Comparison of ENCODE assay signal across 16 cellular contexts in the genomic region with DNA sequence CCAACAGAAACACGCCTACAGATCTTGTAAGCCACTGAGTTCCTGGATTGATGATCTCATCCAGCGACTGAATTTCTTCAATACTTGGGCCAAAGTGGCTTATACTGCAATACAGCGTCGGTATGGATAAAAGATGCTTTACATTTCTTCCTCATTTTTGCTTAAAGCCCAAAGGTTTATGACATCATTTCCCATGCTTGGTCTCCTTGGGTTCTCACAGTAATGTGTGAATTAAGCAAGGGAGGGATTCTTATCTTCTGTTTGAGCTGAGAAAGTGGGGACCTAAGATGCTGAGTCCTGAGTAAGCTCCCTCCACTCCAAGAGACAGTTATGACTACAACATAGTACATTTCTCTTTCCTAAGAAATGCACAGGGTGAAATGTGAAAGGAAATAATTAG. TPM values are rescaled to one million over a fixed set of nuclear protein-coding genes. Genes with fewer than 3 reads are reported as not detected.
DNase-seq lines count a peak whose midpoint lies in the region; ATAC-seq, FAIRE-seq and TF ChIP-seq lines count a peak whose summit lies in the region.
"Had no signal": no experiment of that assay in that cellular context is flagged by ENCODE, and none has a peak within 500 bp of the region (broad histone marks: within the 10 kb centered on the region; RNA-seq: fewer than 3 reads in every experiment).

No MANE protein-coding gene starts in this region.

- H3K23ac ChIP-seq in mesendoderm (ENCODE audit: low read length) = no peak overlapping the region

- no peak overlapping the region for H3K4ac ChIP-seq in mesendoderm (ENCODE audit: low read depth, low read length)

- H3K9me3 Mint-ChIP-seq in activated T-helper 2 cell treated with anti-CD3 and anti-CD28 coated beads, Interferon-gamma antibody, Interleukin-2, Interleukin-4, amounts not matched to agents 10 μg/mL and 5 μg/mL and 100 μg/mL, durations not matched to agents 14 hours and 24 hours and 36 hours = no peaks in the 10 kb centered on the region
- H3K9me3 Mint-ChIP-seq: CD8-positive, alpha-beta memory T cell had no signal

- no peak overlapping the region for H3K56ac ChIP-seq in mesendoderm (ENCODE audit: low read length)

- no peak overlapping the region for H2AK5ac ChIP-seq in mesendoderm (ENCODE audit: low read length)

- no TSS peak for BruUV-seq in K562 (replicated peaks; lab: Mats Ljungman, UMichigan)

- no peaks in the 10 kb centered on the region for H3K27me3 Mint-ChIP-seq in activated T-helper 2 cell treated with anti-CD3 and anti-CD28 coated beads, Interferon-gamma antibody, Interleukin-2, Interleukin-4, amounts not matched to agents 10 μg/mL and 5 μg/mL and 100 μg/mL, durations not matched to agents 14 hours and 24 hours and 36 hours (ENCODE audit: low read depth)

- no peak overlapping the region for H3K27ac Mint-ChIP-seq in activated T-helper 2 cell treated with anti-CD3 and anti-CD28 coated beads, Interferon-gamma antibody, Interleukin-2, Interleukin-4, amounts not matched to agents 10 μg/mL and 5 μg/mL and 100 μg/mL, durations not matched to agents 14 hours and 24 hours and 36 hours
- H3K27ac Mint-ChIP-seq: CD8-positive, alpha-beta memory T cell had no signal

- no peak overlapping the region for H3K18ac ChIP-seq in mesendoderm (ENCODE audit: low read length)

- no peaks in the 10 kb centered on the region for H4K20me1 ChIP-seq in GM23248 (ENCODE audit: insufficient read depth)
- no peaks in the 10 kb centered on the region for H4K20me1 ChIP-seq in K562 (replicated peaks; ENCODE audit: control insufficient read depth, insufficient read depth, low read length)

- H3K4me3 Mint-ChIP-seq in activated T-helper 2 cell treated with anti-CD3 and anti-CD28 coated beads, Interferon-gamma antibody, Interleukin-2, Interleukin-4, amounts not matched to agents 10 μg/mL and 5 μg/mL and 100 μg/mL, durations not matched to agents 14 hours and 24 hours and 36 hours (ENCODE audit: low read depth) = no peak overlapping the region
- H3K4me3 Mint-ChIP-seq: CD8-positive, alpha-beta memory T cell had no signal

- no peak for TF ChIP-seq RAD21 in K562 (CRISPR knock-in tag; conservative IDR thresholded peaks at IDR 0.05 in 1 of 2, IDR thresholded peaks at IDR 0.05 in 1 of 2)

- H4K5ac ChIP-seq in mesendoderm (ENCODE audit: low read length) = no peak overlapping the region

- H3K4me1 ChIP-seq in GM23248 (ENCODE audit: insufficient read depth) (no peaks in the 10 kb centered on the region), K562 (replicated peaks in 1 of 2; ENCODE audit: control insufficient read depth in 2 of 2, insufficient read depth in 2 of 2, low read length in 2 of 2) (no peaks in the 10 kb centered on the region), mesendoderm (ENCODE audit: control insufficient read depth, low read depth, low read length) (peaks cover 2% of the 10 kb centered on the region)
- H3K4me1 ChIP-seq: BE2C had no signal

- no peak overlapping the region for H3K9ac ChIP-seq in GM23248
- H3K9ac ChIP-seq in K562 (ENCODE audit: insufficient read depth in 1 of 2, low read depth in 2 of 2, low read length in 2 of 2) = no peak overlapping the region
- H3K9ac ChIP-seq in mesendoderm (ENCODE audit: low read length) = no peak overlapping the region

- CTCF ChIA-PET in K562 (lab: Yijun Ruan, JAX; ENCODE audit: low intra/inter-chr PET ratio) = no interaction called here

- no peaks in the 10 kb centered on the region for H3K9me3 ChIP-seq in GM23248 (ENCODE audit: low read depth)
- no peaks in the 10 kb centered on the region for H3K9me3 ChIP-seq in K562 (replicated peaks; ENCODE audit: control insufficient read depth, insufficient read depth, low read depth, low read length)
- H3K9me3 ChIP-seq: BE2C had no signal

- no peak for TF ChIP-seq CTCF in NB4 (IDR thresholded peaks at IDR 0.05; ENCODE audit: low read depth, low read length)
- TF ChIP-seq CTCF in K562 (IDR thresholded peaks at IDR 0.05 in 2 of 3, conservative IDR thresholded peaks at IDR 0.05 in 1 of 3; ENCODE audit: insufficient read depth in 2 of 3, low read depth in 1 of 3, low read length in 3 of 3) = no peak

- H3K27ac ChIP-seq in GM23248 = no peak overlapping the region
- no peak overlapping the region for H3K27ac ChIP-seq in K562 (ENCODE audit: extremely low read depth, low read depth, low read length)
- H3K27ac ChIP-seq in mesendoderm (ENCODE audit: low read depth, low read length) = no peak overlapping the region

- H3K9me2 ChIP-seq in GM23248 (ENCODE audit: insufficient read depth) = no peaks in the 10 kb centered on the region

- H3K36me3 Mint-ChIP-seq in activated T-helper 2 cell treated with anti-CD3 and anti-CD28 coated beads, Interferon-gamma antibody, Interleukin-2, Interleukin-4, amounts not matched to agents 10 μg/mL and 5 μg/mL and 100 μg/mL, durations not matched to agents 14 hours and 24 hours and 36 hours (ENCODE audit: low read depth) = no peaks in the 10 kb centered on the region

- WGBS in GM23248 (ENCODE audit: low coverage in 1 of 2, low lambda C conversion rate in 2 of 2, missing lambda C conversion rate in 2 of 2), 2 experiments = 55 to 56% methylated on average over 4 of the region's 4 CpGs
- 7% methylated on average over 4 of the region's 4 CpGs for WGBS in K562 (ENCODE audit: insufficient coverage, low coverage, missing lambda C conversion rate)
- no CpG with 5 or more reads among the region's 4 CpGs for WGBS in mesendoderm (ENCODE audit: extremely low coverage, insufficient coverage, low lambda C conversion rate)

- H3K27me3 ChIP-seq in GM23248 (replicated peaks; ENCODE audit: insufficient read depth) = no peaks in the 10 kb centered on the region
- peaks cover 0 to 3% of the 10 kb centered on the region in 2 experiments; a peak in 2 of 5 replicates for H3K27me3 ChIP-seq in K562 (ENCODE audit: control insufficient read depth in 2 of 2, insufficient read depth in 2 of 2, low read length in 2 of 2)
- no peaks in the 10 kb centered on the region for H3K27me3 ChIP-seq in mesendoderm (ENCODE audit: insufficient read depth, low read length, poor library complexity)
- H3K27me3 ChIP-seq: BE2C had no signal

- no peak overlapping the region for H2BK5ac ChIP-seq in mesendoderm (ENCODE audit: low read length)

- intact Hi-C loops in K562 (cut with micrococcal nuclease) = no loop called here
- intact Hi-C loops in activated T-helper 2 cell treated with anti-CD3 and anti-CD28 coated beads, Interferon-gamma antibody, Interleukin-2, Interleukin-4, amounts not matched to agents 10 μg/mL and 5 μg/mL and 100 μg/mL, durations not matched to agents 14 hours and 24 hours and 36 hours (cut with micrococcal nuclease) = no loop called here

- H3K4me1 Mint-ChIP-seq in activated T-helper 2 cell treated with anti-CD3 and anti-CD28 coated beads, Interferon-gamma antibody, Interleukin-2, Interleukin-4, amounts not matched to agents 10 μg/mL and 5 μg/mL and 100 μg/mL, durations not matched to agents 14 hours and 24 hours and 36 hours (ENCODE audit: low read depth) = no peaks in the 10 kb centered on the region

- H3F3A ChIP-seq in GM23248 (ENCODE audit: insufficient read depth) = no peaks in the 10 kb centered on the region; the same call in 1 of the 2 replicates

- TF ChIP-seq POLR2A in NB4 (IDR thresholded peaks at IDR 0.05; ENCODE audit: extremely low read depth, insufficient read length) (no peak), K562 (conservative IDR thresholded peaks at IDR 0.05) (no peak), GM12891 (IDR thresholded peaks at IDR 0.05; ENCODE audit: low read depth, low read length) (no peak)

- no peak overlapping the region for H2AFZ ChIP-seq in GM23248
- H2AFZ ChIP-seq in K562 (ENCODE audit: low read depth, low read length) = no peak overlapping the region

- no peak for TF ChIP-seq EP300 in K562 (IDR thresholded peaks at IDR 0.05; ENCODE audit: low read length)

- POLR2A ChIA-PET in K562 (lab: Yijun Ruan, JAX) = interaction anchor here (0.5 to 3.1 kb wide), 3 partner anchors 9 to 585 kb away, joined by 3 to 10 read pairs (median 5); no protein-coding TSS in a partner anchor

- H3K4me2 ChIP-seq in GM23248 (ENCODE audit: unreplicated experiment) (no peak overlapping the region), K562 (ENCODE audit: insufficient read depth, low read length) (no peak overlapping the region), mesendoderm (ENCODE audit: low read length) (no peak overlapping the region)

- H4K8ac ChIP-seq in mesendoderm (ENCODE audit: low read depth, low read length) = no peak overlapping the region

- H3K4me3 ChIP-seq in GM23248 = no peak overlapping the region
- H3K4me3 ChIP-seq in NB4 (ENCODE audit: low read depth, low read length) = no peak overlapping the region
- no peak overlapping the region for H3K4me3 ChIP-seq in K562
- H3K4me3 ChIP-seq in mesendoderm (ENCODE audit: low read length) = no peak overlapping the region

- no peaks in the 10 kb centered on the region for H3K9me1 ChIP-seq in K562 (ENCODE audit: control insufficient read depth, insufficient read depth, low read length)

- no peaks in the 10 kb centered on the region for H3K79me1 ChIP-seq in mesendoderm (ENCODE audit: low read length)

- H2BK120ac ChIP-seq in mesendoderm (ENCODE audit: low read depth, low read length) = no peak overlapping the region

- ATAC-seq in K562 = no peak

- in situ Hi-C loops in GM23248 (cut with MboI) (no loop called here), K562 (cut with MboI) (no loop called here)

- H3K36me3 ChIP-seq in GM23248 (ENCODE audit: low read depth) (no peaks in the 10 kb centered on the region), K562 (ENCODE audit: control insufficient read depth, insufficient read depth, low read length) (no peaks in the 10 kb centered on the region), mesendoderm (ENCODE audit: control insufficient read depth, insufficient read depth, low read length) (no peaks in the 10 kb centered on the region)
- H3K36me3 ChIP-seq: BE2C had no signal

- FAIRE-seq in K562 (lab: Jason Lieb, UNC) (peak; percentile 35), GM12891 (lab: Jason Lieb, UNC) (no peak)
- FAIRE-seq: H54 had no signal

- H3K79me2 ChIP-seq in GM23248 (ENCODE audit: insufficient read depth) (no peaks in the 10 kb centered on the region), K562 (ENCODE audit: control insufficient read depth, insufficient read depth, low read length) (no peaks in the 10 kb centered on the region), mesendoderm (ENCODE audit: control insufficient read depth, insufficient read depth, low read length) (no peaks in the 10 kb centered on the region)

- DNase-seq in GM23248 (peak; percentile 32), NB4 (ENCODE audit: low read depth) (peak; percentile 12), K562 (ENCODE audit: extremely low read depth in 1 of 4, low spot score in 3 of 4) (no peak), mesendoderm (peak; percentile 46), GM12891 (ENCODE audit: insufficient read length, low spot score) (no peak), NCI-H1092 (lab: John Stamatoyannopoulos, UW) (no peak)
- no peak for DNase-seq in activated T-helper 2 cell treated with anti-CD3 and anti-CD28 coated beads, Interferon-gamma antibody, Interleukin-2, Interleukin-4, amounts not matched to agents 10 μg/mL and 5 μg/mL and 100 μg/mL, durations not matched to agents 14 hours and 24 hours and 36 hours (ENCODE audit: low spot score)
- DNase-seq: BE2C; CD8-positive, alpha-beta memory T cell; DND-41; NCI-H1092 treated with DMSO at 0.1 percent for 48 hours; NCI-H1694; NCI-H2107; NCI-H748 treated with DMSO at 0.1 percent for 48 hours; SIG-M5 had no signal

- H2BK15ac ChIP-seq in mesendoderm (replicated peaks; ENCODE audit: low read depth) = no peak overlapping the region

RNA-seq across cellular contexts. Expression of gene LBR, which starts 39.5 kb away (rescaled TPM):
- total RNA-seq in GM23248 (2014; rRNA removed; shearing (Covaris generic)) = 12.3 and 13.5 TPM in 2 replicates
- 16.8 and 19.0 TPM in 2 replicates for polyA plus RNA-seq in GM23248 (2016; fragmentation: Nextera tagmentation; extraction: Ambion mirVana)
- 218 and 419 TPM in 2 replicates for total RNA-seq in K562 (2011; cell fraction: chromatin; rRNA removed; ENCODE audit: low replicate concordance)
- total RNA-seq in K562 (2011; cell fraction: nucleolus; rRNA removed) = 192 and 198 TPM in 2 replicates
- 268 and 304 TPM in 2 replicates for total RNA-seq in K562 (2011; cell fraction: nucleoplasm; rRNA removed)
- total RNA-seq in K562 (2014; rRNA removed) = 102 and 116 TPM in 2 replicates
- 205 and 234 TPM in 2 replicates for total RNA-seq in K562 (2014; rRNA removed; fragmentation: Illumina TruSeq; extraction: Trizol)
- 177 and 192 TPM in 2 replicates for total RNA-seq in K562 (2015; rRNA removed; fragmentation: Illumina TruSeq; extraction: Trizol)
- 229 and 235 TPM in 2 replicates for total RNA-seq in K562 (2021)
- polyA plus RNA-seq in K562 (2011; rRNA removed) = 170 and 197 TPM in 2 replicates
- 90.3 and 164 TPM in 2 replicates for polyA plus RNA-seq in K562 (2011; cell fraction: cytosol; rRNA removed)
- polyA plus RNA-seq in K562 (2011; cell fraction: nucleus; rRNA removed) = 137 and 143 TPM in 2 replicates
- 106 and 154 TPM in 2 replicates for polyA plus RNA-seq in K562 (2012)
- 160 and 197 TPM in 2 replicates for polyA plus RNA-seq in K562 (2014; fragmentation: Illumina TruSeq; extraction: Trizol)
- 100 to 1,000 TPM; 203 to 217 TPM for polyA plus RNA-seq in K562 (2014; fragmentation: Nextera tagmentation; extraction: Ambion mirVana)
- polyA plus RNA-seq in K562 (2014; rRNA removed) = 144 and 147 TPM in 2 replicates
- 186 and 194 TPM in 2 replicates for polyA minus RNA-seq in K562 (2011; rRNA and poly(A)+ RNA removed)
- polyA minus RNA-seq in K562 (2011; cell fraction: cytosol; rRNA and poly(A)+ RNA removed) = 95.8 and 96.2 TPM in 2 replicates
- 102 and 157 TPM in 2 replicates for polyA minus RNA-seq in K562 (2011; cell fraction: nucleus; rRNA and poly(A)+ RNA removed)
- 189 TPM for polyA plus RNA-seq in mesendoderm (2013, experiment 1 of 2)
- polyA plus RNA-seq in mesendoderm (2013, experiment 2 of 2) = 189 TPM
- 30.3 TPM for polyA plus RNA-seq in GM12891 (2012; ENCODE audit: low read depth, missing spikeins)
- total RNA-seq in activated T-helper 2 cell treated with anti-CD3 and anti-CD28 coated beads, Interferon-gamma antibody, Interleukin-2, Interleukin-4, amounts not matched to agents 10 μg/mL and 5 μg/mL and 100 μg/mL, durations not matched to agents 14 hours and 24 hours and 36 hours = 187 and 191 TPM in 2 replicates

Comparison
In these comparisons a context has a peak if more than half of its experiments do, and no peak if none do; other contexts are left out.
1. DNase-seq: peak in GM23248 (single experiment), NB4 (single experiment) and mesendoderm (single experiment); none in K562 (0 of 4), GM12891 (single experiment), activated T-helper 2 cell treated with anti-CD3 and anti-CD28 coated beads, Interferon-gamma antibody, Interleukin-2, Interleukin-4, amounts not matched to agents 10 μg/mL and 5 μg/mL and 100 μg/mL, durations not matched to agents 14 hours and 24 hours and 36 hours (single experiment) and NCI-H1092 (single experiment).